Comparison of ENCODE assay signal across 26 cellular contexts in genomic region chr2:173290518-173290917, GRCh38.
"Had no signal": no experiment of that assay in that cellular context is flagged by ENCODE, and none has a peak within 500 bp of the region (broad histone marks: within the 10 kb centered on the region; RNA-seq: fewer than 3 reads in every experiment).

No MANE protein-coding gene starts in this region.

- H3K9me3 ChIP-seq: mucosa of descending colon, pancreas, prostate gland, testis, thyroid gland, upper lobe of right lung had no signal

- H3K4me1 ChIP-seq: left ventricle myocardium inferior, prostate gland, testis, thyroid gland, upper lobe of right lung had no signal

- H3K27ac ChIP-seq: left ventricle myocardium inferior, pancreas, prostate gland, skin epidermis, stomach, testis, thyroid gland, upper lobe of right lung had no signal

- FAIRE-seq: pancreas, urothelium cell line had no signal

- H3K36me3 ChIP-seq: left ventricle myocardium inferior, pancreas, prostate gland, stomach, thyroid gland, upper lobe of right lung had no signal

- H3K27me3 ChIP-seq: pancreas, stomach, testis, thyroid gland, upper lobe of right lung had no signal

- DNase-seq: hypothalamus; islet precursor cell; left ventricle myocardium inferior; midbrain; mucosa of descending colon; naive thymus-derived CD4-positive, alpha-beta T cell; pancreas; posterior cingulate gyrus; retina; right cardiac atrium; stimulated activated CD4-positive, alpha-beta T cell treated with anti-CD3 and anti-CD28 coated beads, Interleukin-12 subunit alpha, Interleukin-12 subunit beta, amount 100 ng/mL, for 4 hours; stimulated activated CD4-positive, alpha-beta T cell treated with anti-CD3 and anti-CD28 coated beads, Interleukin-15, amount 100 ng/mL, for 24 hours; stimulated activated CD4-positive, alpha-beta T cell treated with anti-CD3 and anti-CD28 coated beads, Interleukin-2, amount 100 ng/mL, for 24 hours; stimulated activated CD4-positive, alpha-beta T cell treated with anti-CD3 and anti-CD28 coated beads, Interleukin-4, amount 100 ng/mL, for 1 hour; stimulated activated naive B cell treated with anti-CD40 and anti-IgM and Interleukin-4, amounts not matched to agents 10 μg/mL and 1 μg/mL and 100 μg/mL, for 72 hours; stimulated activated naive CD8-positive, alpha-beta T cell treated with anti-CD3 and anti-CD28 coated beads, Interleukin-15, Interleukin-2, amounts not matched to agents 100 U/mL and 50 U/mL, for 24 hours; stomach; testis; thyroid gland; upper lobe of right lung had no signal

- ATAC-seq: mucosa of descending colon; naive thymus-derived CD4-positive, alpha-beta T cell; natural killer cell treated with Interleukin-12 subunit alpha and Interleukin-12 subunit beta and Interleukin-15 and Interleukin-18, amount 100 ng/mL, for 72 hours; pancreas; right cardiac atrium; sciatic nerve; stimulated activated naive B cell treated with anti-CD40 and anti-IgM and Interleukin-4, amounts not matched to agents 10 μg/mL and 1 μg/mL and 100 μg/mL, for 72 hours; stimulated activated naive CD8-positive, alpha-beta T cell treated with anti-CD3 and anti-CD28 coated beads, Interleukin-15, Interleukin-2, amounts not matched to agents 100 U/mL and 50 U/mL, for 24 hours; upper lobe of right lung had no signal

- H3K4me3 ChIP-seq: left ventricle myocardium inferior, lung, mucosa of descending colon, pancreas, prostate gland, skin epidermis, stomach, testis, thyroid gland, upper lobe of right lung had no signal
